17 cellular contexts compared by ENCODE assay signal in the genomic region with DNA sequence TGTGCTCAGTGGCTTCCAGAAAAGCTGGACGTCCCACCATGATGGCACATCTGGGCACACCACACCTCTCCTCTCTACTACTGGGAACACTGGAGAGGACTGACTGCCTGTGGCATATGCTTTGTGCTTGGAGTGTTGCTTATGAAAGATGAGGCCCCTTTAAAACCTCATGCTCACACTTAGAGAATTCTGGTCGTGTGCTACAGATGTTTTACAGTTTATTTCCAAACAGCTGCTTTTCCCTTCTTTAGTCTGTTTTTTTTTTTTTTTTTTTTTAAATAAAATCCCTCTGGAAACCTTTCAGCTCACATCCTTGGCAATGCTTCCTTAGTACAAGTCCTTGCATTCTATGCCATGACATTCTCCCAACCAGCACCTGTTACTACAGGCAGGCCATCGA.
A peak's percentile ranks its signal among the peaks of the same experiment; 100 is the strongest.
DNase-seq lines count a peak whose midpoint lies in the region; ATAC-seq and TF ChIP-seq lines count a peak whose summit lies in the region.
"Had no signal": no experiment of that assay in that cellular context is flagged by ENCODE, and none has a peak within 500 bp of the region (broad histone marks: within the 10 kb centered on the region; RNA-seq: fewer than 3 reads in every experiment).

No MANE protein-coding gene starts in this region.

- TF ChIP-seq POLR2A in heart left ventricle (IDR thresholded peaks at IDR 0.05) (no peak), spleen (IDR thresholded peaks at IDR 0.05) (no peak)

- WGBS in heart left ventricle, 4 donors, result 41 to 58% (median 48%) methylated on average over 3 of the region's 3 CpGs
- 48% methylated on average over 3 of the region's 3 CpGs for WGBS in right cardiac atrium
- 70 to 78% (median 75%) methylated on average over 3 of the region's 3 CpGs for WGBS in spleen, 5 donors

- H3K36me3 ChIP-seq in heart left ventricle, result no peaks in the 10 kb centered on the region
- H3K36me3 ChIP-seq in spleen, result no peaks in the 10 kb centered on the region

- H3K27me3 ChIP-seq in heart left ventricle (peaks cover 0 to 4% (median 0%) of the 10 kb centered on the region in 9 donors), right cardiac atrium (ENCODE audit: control insufficient read depth, insufficient read depth) (no peaks in the 10 kb centered on the region), spleen (replicated peaks in 1 of 7) (no peaks in the 10 kb centered on the region)

- H3K9me3 ChIP-seq in heart left ventricle (no peaks in the 10 kb centered on the region), right cardiac atrium (ENCODE audit: control insufficient read depth, low read length) (no peaks in the 10 kb centered on the region), spleen (no peaks in the 10 kb centered on the region)
- H3K9me3 ChIP-seq: A549 had no signal

- H3K4me1 ChIP-seq in heart left ventricle, result peaks cover 0 to 24% (median 1%) of the 10 kb centered on the region in 12 donors
- H3K4me1 ChIP-seq in right cardiac atrium (ENCODE audit: control insufficient read depth, insufficient read depth, low read length), result no peaks in the 10 kb centered on the region
- peaks cover 0 to 22% (median 6%) of the 10 kb centered on the region in 6 donors for H3K4me1 ChIP-seq in spleen

- intact Hi-C loops in heart left ventricle (cut with DNase I) (no loop called here), right cardiac atrium (cut with DNase I) (no loop called here), left ventricle myocardium superior (cut with micrococcal nuclease) (no loop called here), spleen (cut with DNase I; ENCODE audit: low total_unique reads) (no loop called here)

- ATAC-seq in heart left ventricle, result peak; percentile 38 to 65 (median 56)
- ATAC-seq in right cardiac atrium, result no peak
- peak; percentile 77 for ATAC-seq in left ventricle myocardium superior
- no peak for ATAC-seq in HG03460 (IDR thresholded peaks at IDR 0.05; ENCODE audit: unreplicated experiment)
- ATAC-seq: A549, PC-3 had no signal

- H3K4me3 ChIP-seq in heart left ventricle (peak overlapping the region in 1 of 12 donors; percentile 18), right cardiac atrium (ENCODE audit: low read length) (no peak overlapping the region), spleen (no peak overlapping the region)
- H3K4me3 ChIP-seq: A549 had no signal

- TF ChIP-seq CTCF in heart left ventricle (IDR thresholded peaks at IDR 0.05) (no peak), spleen (IDR thresholded peaks at IDR 0.05 in 8 of 11, conservative IDR thresholded peaks at IDR 0.05 in 3 of 11) (no peak)

- H3K27ac ChIP-seq in heart left ventricle, result peak overlapping the region in 8 of 12 donors; percentile 13 to 50 (median 45)
- no peak overlapping the region for H3K27ac ChIP-seq in right cardiac atrium (ENCODE audit: low read length)
- peak overlapping the region in 5 of 8 donors; percentile 10 to 48 (median 31) for H3K27ac ChIP-seq in spleen
- H3K27ac ChIP-seq: A549 had no signal

- DNase-seq in heart left ventricle, result no peak
- DNase-seq in right cardiac atrium, result no peak
- no peak for DNase-seq in left ventricle myocardium superior
- no peak for DNase-seq in spleen
- no peak for DNase-seq in MV-4-11 (lab: John Stamatoyannopoulos, UW)
- no peak for DNase-seq in NAMALWA (ENCODE audit: low spot score)
- DNase-seq in dermis blood vessel endothelial cell, result no peak
- DNase-seq: AML-193, DMS53, GOT3, KG1, NCI-H1105 treated with DMSO at 0.1 percent for 48 hours, NCI-H187, NCI-H446, PC-3 had no signal

Comparison
In these comparisons a context has a peak if more than half of its experiments do, and no peak if none do; other contexts are left out.
1. ATAC-seq: peak in heart left ventricle (4 of 4) and left ventricle myocardium superior (single experiment); none in right cardiac atrium (0 of 2) and HG03460 (single experiment).